ENCODE assay signal across 28 cellular contexts in the genomic region with DNA sequence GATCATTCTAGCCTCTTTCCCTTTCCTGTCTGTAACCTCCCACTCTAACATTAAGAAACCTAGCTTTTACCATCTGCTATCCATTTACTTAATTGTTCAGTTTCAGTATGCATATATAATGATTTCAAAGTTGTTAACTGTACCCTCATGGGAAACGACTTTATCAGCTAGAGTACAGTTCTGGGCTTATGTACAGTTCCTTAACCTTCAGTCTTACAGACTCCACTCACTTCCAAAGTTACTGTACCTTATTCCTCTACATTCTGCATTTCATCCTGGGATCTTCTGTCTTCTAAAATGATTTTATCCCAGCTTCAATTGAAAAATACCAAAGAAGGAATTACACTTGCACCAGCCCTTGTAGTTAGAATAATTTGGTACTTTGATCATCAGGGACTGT.
"Had no signal": no experiment of that assay in that cellular context is flagged by ENCODE, and none has a peak within 500 bp of the region (broad histone marks: within the 10 kb centered on the region; RNA-seq: fewer than 3 reads in every experiment).

No MANE protein-coding gene starts in this region.

- FAIRE-seq: colon, endometrium, endothelial cell of umbilical vein, frontal cortex had no signal

- H3K27me3 ChIP-seq: colonic mucosa, dorsolateral prefrontal cortex, esophagus muscularis mucosa, esophagus squamous epithelium, gastrocnemius medialis, gastroesophageal sphincter, heart left ventricle, heart right ventricle had no signal

- H3K36me3 ChIP-seq: colonic mucosa, esophagus muscularis mucosa, esophagus squamous epithelium, gastrocnemius medialis, gastroesophageal sphincter, heart left ventricle, heart right ventricle had no signal

- H3K9me3 ChIP-seq: colonic mucosa, gastrocnemius medialis had no signal

- H3K4me3 ChIP-seq: colonic mucosa, coronary artery, dorsolateral prefrontal cortex, esophagus muscularis mucosa, esophagus squamous epithelium, gastrocnemius medialis, gastroesophageal sphincter, heart left ventricle, heart right ventricle had no signal

- H3K4me1 ChIP-seq: colonic mucosa, esophagus squamous epithelium, foreskin keratinocyte, gastrocnemius medialis, gastroesophageal sphincter, heart left ventricle, heart right ventricle had no signal

- ATAC-seq: effector memory CD8-positive, alpha-beta T cell; esophagus mucosa; foreskin keratinocyte; gastrocnemius medialis; gastroesophageal sphincter; heart left ventricle; heart right ventricle had no signal

- H3K27ac ChIP-seq: colonic mucosa, coronary artery, dorsolateral prefrontal cortex, epithelial cell of prostate, esophagus muscularis mucosa, esophagus squamous epithelium, foreskin keratinocyte, gastrocnemius medialis, gastroesophageal sphincter, heart left ventricle, heart right ventricle had no signal

- DNase-seq: colonic mucosa; cortex of kidney; dermis blood vessel endothelial cell; dorsolateral prefrontal cortex; effector CD4-positive, alpha-beta T cell; effector CD8-positive, alpha-beta T cell; effector memory CD4-positive, alpha-beta T cell; effector memory CD8-positive, alpha-beta T cell; endodermal cell; erythroblast; esophagus squamous epithelium; foreskin fibroblast; foreskin keratinocyte; foreskin melanocyte; gastrocnemius medialis; glutamatergic neuron; head of caudate nucleus; heart left ventricle; heart right ventricle had no signal
